ENCODE assay signal across 1 cellular context in genomic region chr2:232306741-232307305, GRCh38.
TF ChIP-seq lines count a peak whose summit lies in the region.

No MANE protein-coding gene starts in this region.

TF ChIP-seq in neural cell, 6 proteins besides CTCF, POLR2A, EP300 and RAD21:
- TF ChIP-seq REST (IDR thresholded peaks at IDR 0.05; ENCODE audit: borderline replicate concordance) (no peak), POLR2AphosphoS5 (IDR thresholded peaks at IDR 0.05) (no peak), EZH2 (IDR thresholded peaks at IDR 0.05; ENCODE audit: borderline replicate concordance, insufficient read depth, low read length, poor library complexity, severe bottlenecking) (no peak), TAF1 (IDR thresholded peaks at IDR 0.05; ENCODE audit: low read depth) (no peak), MXI1 (conservative IDR thresholded peaks at IDR 0.05; ENCODE audit: poor library complexity, severe bottlenecking) (no peak), SMC3 (conservative IDR thresholded peaks at IDR 0.05; ENCODE audit: poor library complexity) (no peak)
